1 cellular context compared by ENCODE assay signal in the genomic region with DNA sequence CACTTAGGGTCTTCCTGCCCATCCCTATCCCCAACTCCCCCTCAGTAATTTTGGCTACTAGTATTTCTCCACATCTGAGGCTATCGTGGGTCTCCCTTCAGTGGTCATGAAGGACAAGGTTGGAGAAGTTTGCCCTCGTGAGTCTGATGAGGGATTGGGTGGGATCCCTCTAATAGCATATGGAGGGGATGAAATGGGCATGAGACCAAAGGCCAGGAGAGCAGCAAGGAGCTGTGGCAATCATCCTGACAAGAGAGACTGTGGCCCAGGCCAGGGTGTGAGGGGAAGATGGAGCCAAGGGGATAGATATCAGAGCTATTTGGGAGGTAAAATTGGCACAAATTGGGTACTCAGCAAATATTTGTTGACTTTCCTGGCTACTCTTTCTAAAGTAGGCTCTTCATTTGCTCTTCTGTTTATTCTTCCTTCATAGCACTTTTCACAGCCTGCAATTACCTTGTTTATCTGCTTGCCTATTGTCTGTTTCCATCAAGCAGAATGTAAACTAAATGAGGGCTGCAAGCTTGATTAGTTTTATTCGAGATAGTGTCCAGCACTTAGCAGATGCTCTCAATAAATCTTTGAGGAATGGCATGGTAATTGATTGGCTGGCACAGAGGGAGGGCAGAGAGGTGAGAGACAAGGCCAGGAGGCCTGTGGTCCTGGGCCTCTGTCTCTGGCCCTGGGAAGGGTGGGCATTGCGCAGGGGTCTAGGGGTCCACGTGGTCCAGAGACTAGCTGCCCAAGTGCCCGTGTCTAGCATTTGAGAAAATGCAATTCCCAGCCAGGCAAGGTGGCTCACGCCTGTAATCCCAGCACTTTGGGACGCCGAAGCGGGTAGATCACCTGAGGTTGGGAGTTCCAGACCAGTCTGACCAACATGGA.
TF ChIP-seq lines count a peak whose summit lies in the region.

No MANE protein-coding gene starts in this region.

TF ChIP-seq in GM23338, 12 proteins besides CTCF, POLR2A, EP300 and RAD21 (continued from another document):
- TF ChIP-seq, protein P1, sequence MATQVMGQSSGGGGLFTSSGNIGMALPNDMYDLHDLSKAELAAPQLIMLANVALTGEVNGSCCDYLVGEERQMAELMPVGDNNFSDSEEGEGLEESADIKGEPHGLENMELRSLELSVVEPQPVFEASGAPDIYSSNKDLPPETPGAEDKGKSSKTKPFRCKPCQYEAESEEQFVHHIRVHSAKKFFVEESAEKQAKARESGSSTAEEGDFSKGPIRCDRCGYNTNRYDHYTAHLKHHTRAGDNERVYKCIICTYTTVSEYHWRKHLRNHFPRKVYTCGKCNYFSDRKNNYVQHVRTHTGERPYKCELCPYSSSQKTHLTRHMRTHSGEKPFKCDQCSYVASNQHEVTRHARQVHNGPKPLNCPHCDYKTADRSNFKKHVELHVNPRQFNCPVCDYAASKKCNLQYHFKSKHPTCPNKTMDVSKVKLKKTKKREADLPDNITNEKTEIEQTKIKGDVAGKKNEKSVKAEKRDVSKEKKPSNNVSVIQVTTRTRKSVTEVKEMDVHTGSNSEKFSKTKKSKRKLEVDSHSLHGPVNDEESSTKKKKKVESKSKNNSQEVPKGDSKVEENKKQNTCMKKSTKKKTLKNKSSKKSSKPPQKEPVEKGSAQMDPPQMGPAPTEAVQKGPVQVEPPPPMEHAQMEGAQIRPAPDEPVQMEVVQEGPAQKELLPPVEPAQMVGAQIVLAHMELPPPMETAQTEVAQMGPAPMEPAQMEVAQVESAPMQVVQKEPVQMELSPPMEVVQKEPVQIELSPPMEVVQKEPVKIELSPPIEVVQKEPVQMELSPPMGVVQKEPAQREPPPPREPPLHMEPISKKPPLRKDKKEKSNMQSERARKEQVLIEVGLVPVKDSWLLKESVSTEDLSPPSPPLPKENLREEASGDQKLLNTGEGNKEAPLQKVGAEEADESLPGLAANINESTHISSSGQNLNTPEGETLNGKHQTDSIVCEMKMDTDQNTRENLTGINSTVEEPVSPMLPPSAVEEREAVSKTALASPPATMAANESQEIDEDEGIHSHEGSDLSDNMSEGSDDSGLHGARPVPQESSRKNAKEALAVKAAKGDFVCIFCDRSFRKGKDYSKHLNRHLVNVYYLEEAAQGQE (IDR thresholded peaks at IDR 0.05; ENCODE audit: unreplicated experiment), result no peak
